ENCODE assay signal across 1 cellular context in the genomic region with DNA sequence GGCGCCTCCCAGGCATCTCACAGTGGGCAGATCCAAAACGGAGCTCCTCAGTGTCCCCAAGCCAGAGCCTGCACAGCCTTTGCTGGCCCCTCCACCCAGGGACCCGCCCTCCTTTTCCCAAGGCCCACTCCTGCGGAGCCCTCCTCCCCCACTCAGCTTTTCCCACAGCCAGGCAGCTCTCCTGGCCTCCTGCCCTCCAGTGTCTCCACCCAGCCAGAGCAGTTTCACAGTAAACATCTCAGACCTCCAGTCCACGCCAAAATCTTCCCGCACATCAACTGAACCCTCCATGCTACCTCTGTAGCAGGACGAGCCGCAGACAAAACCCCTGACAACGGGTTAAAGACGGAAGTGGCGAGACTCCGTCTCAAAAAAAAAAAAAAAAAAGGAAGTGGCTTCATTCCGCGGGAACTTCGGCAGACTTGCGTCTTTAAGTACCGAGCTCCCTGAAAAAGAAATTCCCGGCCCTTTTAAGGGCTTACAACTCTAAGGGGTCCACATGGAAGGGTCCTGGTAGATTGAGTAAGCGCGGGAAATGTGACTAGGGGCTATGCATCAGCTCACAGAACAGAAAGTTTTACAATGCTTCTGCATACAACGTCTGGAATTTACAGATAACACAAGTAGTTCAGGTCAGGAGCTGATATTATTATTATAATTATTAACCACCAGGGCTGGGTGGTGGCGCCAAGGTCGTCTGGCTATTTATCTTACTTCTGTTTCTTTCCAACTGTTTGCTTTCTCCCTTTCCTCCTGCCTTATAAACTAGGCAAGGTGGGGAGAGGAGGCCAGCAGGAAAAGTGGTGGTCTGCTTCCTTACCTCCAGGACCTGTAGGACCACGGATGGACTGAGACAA.
TF ChIP-seq lines count a peak whose summit lies in the region.

No MANE protein-coding gene starts in this region.

TF ChIP-seq in GM12878, 131 proteins besides CTCF, POLR2A, EP300 and RAD21 (continued from another document):
- 0 out of 2 replicates have a peak, but pooled peaks have one; percentile 23 for TF ChIP-seq NFIC (IDR thresholded peaks at IDR 0.05; ENCODE audit: low read depth, low read length)
- TF ChIP-seq, protein P1, sequence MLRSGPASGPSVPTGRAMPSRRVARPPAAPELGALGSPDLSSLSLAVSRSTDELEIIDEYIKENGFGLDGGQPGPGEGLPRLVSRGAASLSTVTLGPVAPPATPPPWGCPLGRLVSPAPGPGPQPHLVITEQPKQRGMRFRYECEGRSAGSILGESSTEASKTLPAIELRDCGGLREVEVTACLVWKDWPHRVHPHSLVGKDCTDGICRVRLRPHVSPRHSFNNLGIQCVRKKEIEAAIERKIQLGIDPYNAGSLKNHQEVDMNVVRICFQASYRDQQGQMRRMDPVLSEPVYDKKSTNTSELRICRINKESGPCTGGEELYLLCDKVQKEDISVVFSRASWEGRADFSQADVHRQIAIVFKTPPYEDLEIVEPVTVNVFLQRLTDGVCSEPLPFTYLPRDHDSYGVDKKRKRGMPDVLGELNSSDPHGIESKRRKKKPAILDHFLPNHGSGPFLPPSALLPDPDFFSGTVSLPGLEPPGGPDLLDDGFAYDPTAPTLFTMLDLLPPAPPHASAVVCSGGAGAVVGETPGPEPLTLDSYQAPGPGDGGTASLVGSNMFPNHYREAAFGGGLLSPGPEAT (IDR thresholded peaks at IDR 0.05; ENCODE audit: low read depth): peak; percentile 66; the same call in 1 of the 2 replicates
- TF ChIP-seq PML (IDR thresholded peaks at IDR 0.05; ENCODE audit: low read length): peak; percentile 78; the same call in 1 of the 2 replicates
- TF ChIP-seq ZNF384 (IDR thresholded peaks at IDR 0.05; ENCODE audit: borderline replicate concordance, low read depth, low read length): peak; percentile 98
- no peak for TF ChIP-seq BHLHE40 (IDR thresholded peaks at IDR 0.05; ENCODE audit: borderline replicate concordance in 1 of 2, low read depth in 2 of 2, low read length in 1 of 2)
- TF ChIP-seq, protein P2, sequence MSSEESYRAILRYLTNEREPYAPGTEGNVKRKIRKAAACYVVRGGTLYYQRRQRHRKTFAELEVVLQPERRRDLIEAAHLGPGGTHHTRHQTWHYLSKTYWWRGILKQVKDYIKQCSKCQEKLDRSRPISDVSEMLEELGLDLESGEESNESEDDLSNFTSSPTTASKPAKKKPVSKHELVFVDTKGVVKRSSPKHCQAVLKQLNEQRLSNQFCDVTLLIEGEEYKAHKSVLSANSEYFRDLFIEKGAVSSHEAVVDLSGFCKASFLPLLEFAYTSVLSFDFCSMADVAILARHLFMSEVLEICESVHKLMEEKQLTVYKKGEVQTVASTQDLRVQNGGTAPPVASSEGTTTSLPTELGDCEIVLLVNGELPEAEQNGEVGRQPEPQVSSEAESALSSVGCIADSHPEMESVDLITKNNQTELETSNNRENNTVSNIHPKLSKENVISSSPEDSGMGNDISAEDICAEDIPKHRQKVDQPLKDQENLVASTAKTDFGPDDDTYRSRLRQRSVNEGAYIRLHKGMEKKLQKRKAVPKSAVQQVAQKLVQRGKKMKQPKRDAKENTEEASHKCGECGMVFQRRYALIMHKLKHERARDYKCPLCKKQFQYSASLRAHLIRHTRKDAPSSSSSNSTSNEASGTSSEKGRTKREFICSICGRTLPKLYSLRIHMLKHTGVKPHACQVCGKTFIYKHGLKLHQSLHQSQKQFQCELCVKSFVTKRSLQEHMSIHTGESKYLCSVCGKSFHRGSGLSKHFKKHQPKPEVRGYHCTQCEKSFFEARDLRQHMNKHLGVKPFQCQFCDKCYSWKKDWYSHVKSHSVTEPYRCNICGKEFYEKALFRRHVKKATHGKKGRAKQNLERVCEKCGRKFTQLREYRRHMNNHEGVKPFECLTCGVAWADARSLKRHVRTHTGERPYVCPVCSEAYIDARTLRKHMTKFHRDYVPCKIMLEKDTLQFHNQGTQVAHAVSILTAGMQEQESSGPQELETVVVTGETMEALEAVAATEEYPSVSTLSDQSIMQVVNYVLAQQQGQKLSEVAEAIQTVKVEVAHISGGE (CRISPR knock-in tag; IDR thresholded peaks at IDR 0.05): peak; percentile 51; the same call in 1 of the 2 replicates
- peak; percentile 49; the same call in 1 of the 2 replicates for TF ChIP-seq POLR2AphosphoS5 (IDR thresholded peaks at IDR 0.05; ENCODE audit: low read length)
- TF ChIP-seq IKZF1 (conservative IDR thresholded peaks at IDR 0.05): peak; percentile 50
- TF ChIP-seq, protein P3, sequence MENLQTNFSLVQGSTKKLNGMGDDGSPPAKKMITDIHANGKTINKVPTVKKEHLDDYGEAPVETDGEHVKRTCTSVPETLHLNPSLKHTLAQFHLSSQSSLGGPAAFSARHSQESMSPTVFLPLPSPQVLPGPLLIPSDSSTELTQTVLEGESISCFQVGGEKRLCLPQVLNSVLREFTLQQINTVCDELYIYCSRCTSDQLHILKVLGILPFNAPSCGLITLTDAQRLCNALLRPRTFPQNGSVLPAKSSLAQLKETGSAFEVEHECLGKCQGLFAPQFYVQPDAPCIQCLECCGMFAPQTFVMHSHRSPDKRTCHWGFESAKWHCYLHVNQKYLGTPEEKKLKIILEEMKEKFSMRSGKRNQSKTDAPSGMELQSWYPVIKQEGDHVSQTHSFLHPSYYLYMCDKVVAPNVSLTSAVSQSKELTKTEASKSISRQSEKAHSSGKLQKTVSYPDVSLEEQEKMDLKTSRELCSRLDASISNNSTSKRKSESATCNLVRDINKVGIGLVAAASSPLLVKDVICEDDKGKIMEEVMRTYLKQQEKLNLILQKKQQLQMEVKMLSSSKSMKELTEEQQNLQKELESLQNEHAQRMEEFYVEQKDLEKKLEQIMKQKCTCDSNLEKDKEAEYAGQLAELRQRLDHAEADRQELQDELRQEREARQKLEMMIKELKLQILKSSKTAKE (IDR thresholded peaks at IDR 0.05; ENCODE audit: low read depth, poor library complexity, severe bottlenecking): peak; percentile 32
- TF ChIP-seq GATAD2B (conservative IDR thresholded peaks at IDR 0.05; ENCODE audit: low read depth): peak; percentile 32; the same call in 1 of the 2 replicates
- TF ChIP-seq YBX1 (IDR thresholded peaks at IDR 0.05): no peak
- TF ChIP-seq, protein P4, sequence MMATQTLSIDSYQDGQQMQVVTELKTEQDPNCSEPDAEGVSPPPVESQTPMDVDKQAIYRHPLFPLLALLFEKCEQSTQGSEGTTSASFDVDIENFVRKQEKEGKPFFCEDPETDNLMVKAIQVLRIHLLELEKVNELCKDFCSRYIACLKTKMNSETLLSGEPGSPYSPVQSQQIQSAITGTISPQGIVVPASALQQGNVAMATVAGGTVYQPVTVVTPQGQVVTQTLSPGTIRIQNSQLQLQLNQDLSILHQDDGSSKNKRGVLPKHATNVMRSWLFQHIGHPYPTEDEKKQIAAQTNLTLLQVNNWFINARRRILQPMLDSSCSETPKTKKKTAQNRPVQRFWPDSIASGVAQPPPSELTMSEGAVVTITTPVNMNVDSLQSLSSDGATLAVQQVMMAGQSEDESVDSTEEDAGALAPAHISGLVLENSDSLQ (IDR thresholded peaks at IDR 0.05): no peak
- TF ChIP-seq BMI1 (IDR thresholded peaks at IDR 0.05; ENCODE audit: borderline replicate concordance): peak; percentile 40; the same call in 1 of the 2 replicates
- peak; percentile 87 for TF ChIP-seq GABPA (IDR thresholded peaks at IDR 0.05; ENCODE audit: low read depth)
